Comparison of ENCODE assay signal across 8 cellular contexts in genomic region chr12:50763637-50764115, GRCh38. TPM values are rescaled to one million over a fixed set of nuclear protein-coding genes. Genes with fewer than 3 reads are reported as not detected.
DNase-seq lines count a peak whose midpoint lies in the region; ATAC-seq and TF ChIP-seq lines count a peak whose summit lies in the region.

Gene ATF1, plus strand, starts transcription at chr12:50764101. Its CDS starts 16,045 bp downstream, at chr12:50780146.

- no peaks in the 10 kb centered on the region for H3K4me1 ChIP-seq in NT2/D1 (ENCODE audit: insufficient read depth, insufficient read length)

- H3K4me3 Mint-ChIP-seq in mesothelial cell of epicardium, result peak within 1 kb of the TSS; percentile 84

- H3K36me3 Mint-ChIP-seq in mesothelial cell of epicardium, result peaks cover 2% of the 10 kb centered on the region

- ATAC-seq in GM19467 (IDR thresholded peaks at IDR 0.05; ENCODE audit: unreplicated experiment), result peak; percentile 72

- in situ Hi-C loops in endometrial microvascular endothelial cells (cut with HindIII; ENCODE audit: inconsistent ontology term, low pct_unique_long_range_greater_than_20kb, low sequenced_read_pairs), result no loop called here

- no peaks in the 10 kb centered on the region for H3K27me3 Mint-ChIP-seq in mesothelial cell of epicardium (ENCODE audit: low read depth)

- no peak for TF ChIP-seq CTCF in mesothelial cell of epicardium (IDR thresholded peaks at IDR 0.05; ENCODE audit: unreplicated experiment)

- H3K27me3 ChIP-seq in NT2/D1 (ENCODE audit: insufficient read depth, insufficient read length), result no peaks in the 10 kb centered on the region

- no peaks in the 10 kb centered on the region for H3K9me3 Mint-ChIP-seq in mesothelial cell of epicardium

- H3K36me3 ChIP-seq in NT2/D1 (ENCODE audit: insufficient read depth, insufficient read length, low read length), result no peaks in the 10 kb centered on the region

- H3K4me3 ChIP-seq in NT2/D1 (ENCODE audit: insufficient read length, low read depth), result peak within 1 kb of the TSS; percentile 84

- H3K27ac Mint-ChIP-seq in mesothelial cell of epicardium, result peak within 1 kb of the TSS; percentile 99

- DNase-seq in CMK (ENCODE audit: low read depth), result peak; percentile 95
- DNase-seq in HT-29 (ENCODE audit: low spot score), result peak; percentile 85
- DNase-seq in NT2/D1 (ENCODE audit: low read depth, low spot score), result peak; percentile 90
- peak; percentile 71 for DNase-seq in activated CD8-positive, alpha-beta memory T cell treated with anti-CD3 and anti-CD28 coated beads, Interleukin-2, amount 50 U/mL, for 24 hours (ENCODE audit: extremely low read depth)
- DNase-seq in mesothelial cell of epicardium (ENCODE audit: low spot score in 2 of 2, unreplicated experiment in 2 of 2), result peak; percentile 80 to 87
- peak; percentile 82 to 84 for DNase-seq in stimulated activated CD8-positive, alpha-beta memory T cell treated with anti-CD3 and anti-CD28 coated beads, Interleukin-15, amount 100 ng/mL, for 4 hours (ENCODE audit: low read depth in 2 of 2)

- H3K9me3 ChIP-seq in NT2/D1 (ENCODE audit: insufficient read depth, low read length), result no peaks in the 10 kb centered on the region

- peak within 1 kb of the TSS; percentile 94 for H3K9ac ChIP-seq in NT2/D1 (ENCODE audit: insufficient read length, low read depth)

- peaks cover 33% of the 10 kb centered on the region for H3K4me1 Mint-ChIP-seq in mesothelial cell of epicardium

RNA-seq across cellular contexts. Expression of gene ATF1, which starts in this region (rescaled TPM):
- 49.8 and 61.0 TPM in 2 replicates for total RNA-seq in HT-29 (2014; rRNA removed; shearing (Covaris generic))
- total RNA-seq in endometrial microvascular endothelial cells (ENCODE audit: inconsistent ontology term) (27.9 TPM), mesothelial cell of epicardium (25.6 to 30.5 TPM (median 27.9 TPM) in 3 replicates)

Comparison
In these comparisons a context has a peak if more than half of its experiments do, and no peak if none do; other contexts are left out.
1. Peak in every context shown above with its lines: DNase-seq, ATAC-seq and H3K4me3 ChIP-seq.